In genomic region chr13:110913911-110914292, GRCh38 we compare ENCODE assay signal across 8 cellular contexts. TPM values are rescaled to one million over a fixed set of nuclear protein-coding genes. Genes with fewer than 3 reads are reported as not detected.
DNase-seq lines count a peak whose midpoint lies in the region; ATAC-seq and TF ChIP-seq lines count a peak whose summit lies in the region.

No MANE protein-coding gene starts in this region.

- peak overlapping the region; percentile 92 for H3K27ac Mint-ChIP-seq in activated CD4-positive, alpha-beta T cell treated with anti-CD3 and anti-CD28 coated beads, Interleukin-2, amount 10 ng/mL, durations not matched to agents 7 days and 5 days
- H3K27ac Mint-ChIP-seq in T-cell = peak overlapping the region; percentile 89 to 91

- H3K27ac ChIP-seq in psoas muscle = peak overlapping the region; percentile 99

- ATAC-seq in T-cell (replicated peaks in 1 of 4) (peak in 2 of 4 experiments; percentile 0 to 1), psoas muscle (peak in 3 of 4 donors; percentile 0 to 20 (median 1)), HG03354 (IDR thresholded peaks at IDR 0.05; ENCODE audit: poor library complexity, severe bottlenecking, unreplicated experiment) (no peak)

- H3K9me3 Mint-ChIP-seq in activated CD4-positive, alpha-beta T cell treated with anti-CD3 and anti-CD28 coated beads, Interleukin-2, amount 10 ng/mL, durations not matched to agents 7 days and 5 days = no peaks in the 10 kb centered on the region
- H3K9me3 Mint-ChIP-seq in T-cell = no peaks in the 10 kb centered on the region

- peak overlapping the region; percentile 88 for H3K4me3 Mint-ChIP-seq in activated CD4-positive, alpha-beta T cell treated with anti-CD3 and anti-CD28 coated beads, Interleukin-2, amount 10 ng/mL, durations not matched to agents 7 days and 5 days
- peak overlapping the region; percentile 89 to 92 (median 90) for H3K4me3 Mint-ChIP-seq in T-cell

- no peak for DNase-seq in activated CD4-positive, alpha-beta T cell treated with anti-CD3 and anti-CD28 coated beads, Interleukin-2, amount 10 ng/mL, durations not matched to agents 7 days and 5 days
- no peak for DNase-seq in activated CD4-positive, alpha-beta T cell treated with anti-CD3 and anti-CD28 coated beads for 4 hours
- DNase-seq in T-cell (peak in 2 of 34 experiments; percentile 9), fibroblast of villous mesenchyme (ENCODE audit: low read depth) (no peak), psoas muscle (no peak), NCI-H128 (lab: John Stamatoyannopoulos, UW; ENCODE audit: unreplicated experiment) (no peak), DMS53 (lab: John Stamatoyannopoulos, UW) (no peak)

- intact Hi-C loops in psoas muscle (cut with DNase I) = loop anchor here (2.0 to 10.0 kb wide), 3 partner anchors 43 to 301 kb away; partner anchors contain the start of gene ING1 (in 1 of the 2)

- POLR2A ChIA-PET in activated CD4-positive, alpha-beta T cell treated with anti-CD3 and anti-CD28 coated beads, Interleukin-2, amount 10 ng/mL, durations not matched to agents 7 days and 5 days (lab: Charles Lee) = interaction anchor here (0.7 to 1.6 kb wide), 2 partner anchors 9 to 274 kb away, joined by 3 to 4 read pairs; no protein-coding TSS in a partner anchor
- POLR2A ChIA-PET in T-cell (lab: Charles Lee) = interaction anchor here in 1 of 2 donors (0.8 kb wide), 1 partner anchor 31 kb away, joined by 3 read pairs; no protein-coding TSS in a partner anchor

- WGBS in psoas muscle, 3 donors = 0 to 1% (median 0%) methylated on average over 20 to 26 of the region's 26 CpGs

- H3K4me3 ChIP-seq in fibroblast of villous mesenchyme (ENCODE audit: low read depth, low read length) (peak overlapping the region; percentile 97), psoas muscle (peak overlapping the region; percentile 89)

- no peaks in the 10 kb centered on the region for H3K9me3 ChIP-seq in psoas muscle

- H3K4me1 ChIP-seq in psoas muscle = peaks cover 52% of the 10 kb centered on the region

- TF ChIP-seq CTCF in fibroblast of villous mesenchyme (IDR thresholded peaks at IDR 0.05; ENCODE audit: insufficient read depth, low read depth, low read length) (no peak), psoas muscle (IDR thresholded peaks at IDR 0.05) (no peak)

- H3K36me3 ChIP-seq in psoas muscle (ENCODE audit: insufficient read depth in 1 of 2, low read depth in 1 of 2) = peaks cover 10 to 15% of the 10 kb centered on the region in 2 donors

- no peaks in the 10 kb centered on the region for H3K27me3 Mint-ChIP-seq in activated CD4-positive, alpha-beta T cell treated with anti-CD3 and anti-CD28 coated beads, Interleukin-2, amount 10 ng/mL, durations not matched to agents 7 days and 5 days
- no peaks in the 10 kb centered on the region for H3K27me3 Mint-ChIP-seq in T-cell

- H3K36me3 Mint-ChIP-seq in activated CD4-positive, alpha-beta T cell treated with anti-CD3 and anti-CD28 coated beads, Interleukin-2, amount 10 ng/mL, durations not matched to agents 7 days and 5 days (ENCODE audit: low read depth) = peaks cover 21% of the 10 kb centered on the region
- H3K36me3 Mint-ChIP-seq in T-cell = peaks cover 17% of the 10 kb centered on the region

- CTCF ChIA-PET in activated CD4-positive, alpha-beta T cell treated with anti-CD3 and anti-CD28 coated beads, Interleukin-2, amount 10 ng/mL, durations not matched to agents 7 days and 5 days (lab: Charles Lee) = interaction anchor here (1.1 to 1.3 kb wide), 2 partner anchors 9 to 31 kb away, joined by 3 to 6 read pairs; no protein-coding TSS in a partner anchor
- CTCF ChIA-PET in T-cell (lab: Charles Lee) = interaction anchor here (0.7 to 0.9 kb wide), 2 partner anchors 9 to 1942 kb away, joined by 3 read pairs; no protein-coding TSS in a partner anchor

- no peaks in the 10 kb centered on the region for H3K27me3 ChIP-seq in psoas muscle (ENCODE audit: insufficient read depth in 3 of 3, low read length in 2 of 3)

- peaks cover 57% of the 10 kb centered on the region for H3K4me1 Mint-ChIP-seq in activated CD4-positive, alpha-beta T cell treated with anti-CD3 and anti-CD28 coated beads, Interleukin-2, amount 10 ng/mL, durations not matched to agents 7 days and 5 days
- H3K4me1 Mint-ChIP-seq in T-cell = peaks cover 52 to 57% (median 55%) of the 10 kb centered on the region in 3 donors

RNA-seq across cellular contexts. Expression of gene ANKRD10, which starts 1.0 kb away (rescaled TPM):
- 100 to 1,000 TPM; 101 to 111 TPM for total RNA-seq in activated CD4-positive, alpha-beta T cell treated with anti-CD3 and anti-CD28 coated beads, Interleukin-2, amount 10 ng/mL, durations not matched to agents 7 days and 5 days
- 100 to 1,000 TPM in 3 of 5 donors, 10 to 100 TPM in 2; 93.7 to 133 (median 104) TPM for total RNA-seq in T-cell
- 60.5 and 89.5 TPM in 2 replicates for total RNA-seq in fibroblast of villous mesenchyme
- 100 to 1,000 TPM; 106 to 225 (median 159) TPM for total RNA-seq in psoas muscle
- 100 to 1,000 TPM in 1 of 3 donors, 10 to 100 TPM in 2; 82.0 to 123 (median 99.3) TPM for polyA plus RNA-seq in psoas muscle
